Comparison of ENCODE assay signal across 17 cellular contexts in the genomic region with DNA sequence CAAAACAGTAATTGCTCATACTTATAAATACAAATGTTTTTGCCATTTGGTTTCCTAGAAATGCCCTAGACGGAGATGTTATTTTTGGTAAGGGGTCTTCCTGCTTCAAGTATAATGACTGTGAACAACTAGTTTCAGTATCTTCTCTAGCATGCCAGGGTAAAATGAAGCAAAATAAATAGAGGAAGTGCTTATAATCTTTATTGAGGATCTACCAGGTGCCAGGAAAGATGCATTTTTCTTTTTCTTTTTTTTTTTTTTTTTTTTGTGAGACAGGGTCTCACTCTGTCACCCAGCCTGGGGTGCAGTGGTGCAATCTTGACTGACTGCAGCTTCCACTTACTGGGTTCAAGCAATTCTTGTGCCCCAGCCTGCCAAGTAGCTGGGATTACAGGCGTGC.
DNase-seq lines count a peak whose midpoint lies in the region; ATAC-seq, FAIRE-seq and TF ChIP-seq lines count a peak whose summit lies in the region.
"Had no signal": no experiment of that assay in that cellular context is flagged by ENCODE, and none has a peak within 500 bp of the region (broad histone marks: within the 10 kb centered on the region; RNA-seq: fewer than 3 reads in every experiment).

No MANE protein-coding gene starts in this region.

- TF ChIP-seq CTCF in Loucy (conservative IDR thresholded peaks at IDR 0.05; ENCODE audit: low read length) (no peak), K562 (IDR thresholded peaks at IDR 0.05 in 2 of 3, conservative IDR thresholded peaks at IDR 0.05 in 1 of 3; ENCODE audit: insufficient read depth in 2 of 3, low read depth in 1 of 3, low read length in 3 of 3) (no peak), GM10248 (IDR thresholded peaks at IDR 0.05; ENCODE audit: control extremely low read depth, extremely low read depth, low read depth, missing control alignments) (no peak)

- FAIRE-seq in K562 (lab: Jason Lieb, UNC) = no peak
- no peak for FAIRE-seq in frontal cortex (lab: Jason Lieb, UNC)
- FAIRE-seq: D721Med had no signal

- intact Hi-C loops in K562 (cut with micrococcal nuclease) = no loop called here

- in situ Hi-C loops in K562 (cut with MboI) = no loop called here

- H3K79me2 ChIP-seq in Loucy (ENCODE audit: insufficient read depth, low read length) (no peaks in the 10 kb centered on the region), K562 (ENCODE audit: control insufficient read depth, insufficient read depth, low read length) (no peaks in the 10 kb centered on the region)

- CTCF ChIA-PET in K562 (lab: Yijun Ruan, JAX; ENCODE audit: low intra/inter-chr PET ratio) = no interaction called here
- CTCF ChIA-PET in GM10248 (lab: Yijun Ruan, JAX) = no interaction called here

- H3K4me1 Mint-ChIP-seq in T-helper 2 cell treated with Interferon-gamma antibody and Interleukin-4, amounts not matched to agents 5 μg/mL and 100 μg/mL, for 36 hours (ENCODE audit: low read depth) = peaks cover 32% of the 10 kb centered on the region

- H3K36me3 Mint-ChIP-seq in T-helper 2 cell treated with Interferon-gamma antibody and Interleukin-4, amounts not matched to agents 5 μg/mL and 100 μg/mL, for 36 hours (ENCODE audit: low read depth) = no peaks in the 10 kb centered on the region

- POLR2A ChIA-PET in K562 (lab: Yijun Ruan, JAX) (no interaction called here), GM10248 (lab: Yijun Ruan, JAX) (no interaction called here)

- H3K4me3 ChIP-seq in Loucy (ENCODE audit: low read length, poor library complexity, severe bottlenecking) (no peak overlapping the region), K562 (no peak overlapping the region)
- H3K4me3 ChIP-seq: SJCRH30 had no signal

- no peaks in the 10 kb centered on the region for H3K9me2 ChIP-seq in Loucy (replicated peaks; ENCODE audit: low read depth, low read length)

- no peaks in the 10 kb centered on the region for H4K20me1 ChIP-seq in Loucy (ENCODE audit: insufficient read depth, low read length, poor library complexity, severe bottlenecking)
- no peaks in the 10 kb centered on the region for H4K20me1 ChIP-seq in K562 (replicated peaks; ENCODE audit: control insufficient read depth, insufficient read depth, low read length)

- H3K4me1 ChIP-seq in Loucy (ENCODE audit: insufficient read depth, low read length, poor library complexity, severe bottlenecking) (peaks cover 20% of the 10 kb centered on the region), K562 (replicated peaks in 1 of 2; ENCODE audit: control insufficient read depth in 2 of 2, insufficient read depth in 2 of 2, low read length in 2 of 2) (peaks cover 3 to 5% of the 10 kb centered on the region in 2 experiments; a peak in 4 of 5 replicates)
- H3K4me1 ChIP-seq: SJCRH30 had no signal

- H3F3A ChIP-seq in Loucy (ENCODE audit: low read depth) = no peaks in the 10 kb centered on the region

- no peak overlapping the region for H3K27ac ChIP-seq in K562 (ENCODE audit: extremely low read depth, low read depth, low read length)
- H3K27ac ChIP-seq: SJCRH30 had no signal

- WGBS in K562 (ENCODE audit: insufficient coverage, low coverage, missing lambda C conversion rate) = 85% methylated on average over 2 of the region's 2 CpGs

- H3K27ac Mint-ChIP-seq in T-helper 2 cell treated with Interferon-gamma antibody and Interleukin-4, amounts not matched to agents 5 μg/mL and 100 μg/mL, for 36 hours = no peak overlapping the region
- H3K27ac Mint-ChIP-seq: CD4-positive, alpha-beta T cell had no signal

- peaks cover 64% of the 10 kb centered on the region for H3K27me3 Mint-ChIP-seq in T-helper 2 cell treated with Interferon-gamma antibody and Interleukin-4, amounts not matched to agents 5 μg/mL and 100 μg/mL, for 36 hours (ENCODE audit: low read depth)

- TF ChIP-seq POLR2A in K562 (conservative IDR thresholded peaks at IDR 0.05) = no peak

- ATAC-seq in K562 = no peak
- ATAC-seq: HCT116, PC-3, SK-N-SH treated with all-trans-retinoic acid at 6 μM for 48 hours had no signal

- no peak for TF ChIP-seq EP300 in K562 (IDR thresholded peaks at IDR 0.05; ENCODE audit: low read length)

- H2AFZ ChIP-seq in Loucy (ENCODE audit: low read length) (no peak overlapping the region), K562 (ENCODE audit: low read depth, low read length) (no peak overlapping the region)

- H3K9ac ChIP-seq in Loucy (ENCODE audit: low read depth, low read length, poor library complexity, severe bottlenecking) (no peak overlapping the region), K562 (ENCODE audit: insufficient read depth in 1 of 2, low read depth in 2 of 2, low read length in 2 of 2) (no peak overlapping the region)

- H3K4me2 ChIP-seq in Loucy (ENCODE audit: low read depth, low read length, poor library complexity, severe bottlenecking) = peak overlapping the region; percentile 30
- H3K4me2 ChIP-seq in K562 (ENCODE audit: insufficient read depth, low read length) = no peak overlapping the region

- no TSS peak for BruUV-seq in K562 (replicated peaks; lab: Mats Ljungman, UMichigan)

- TF ChIP-seq RAD21 in K562 (CRISPR knock-in tag; conservative IDR thresholded peaks at IDR 0.05 in 1 of 2, IDR thresholded peaks at IDR 0.05 in 1 of 2) = no peak

- H3K36me3 ChIP-seq in Loucy (ENCODE audit: insufficient read depth, low read length) = no peaks in the 10 kb centered on the region
- no peaks in the 10 kb centered on the region for H3K36me3 ChIP-seq in K562 (ENCODE audit: control insufficient read depth, insufficient read depth, low read length)
- H3K36me3 ChIP-seq: SJCRH30 had no signal

- no peaks in the 10 kb centered on the region for H3K9me1 ChIP-seq in K562 (ENCODE audit: control insufficient read depth, insufficient read depth, low read length)

- no peaks in the 10 kb centered on the region for H3K27me3 ChIP-seq in Loucy (ENCODE audit: insufficient read depth, low read length, poor library complexity, severe bottlenecking)
- no peaks in the 10 kb centered on the region for H3K27me3 ChIP-seq in K562 (ENCODE audit: control insufficient read depth in 2 of 2, insufficient read depth in 2 of 2, low read length in 2 of 2)
- H3K27me3 ChIP-seq: SJCRH30 had no signal

- no peak for DNase-seq in T-helper 2 cell treated with Interferon-gamma antibody and Interleukin-4, amounts not matched to agents 5 μg/mL and 100 μg/mL, for 36 hours (ENCODE audit: low spot score)
- DNase-seq in T-helper 2 cell = no peak
- no peak for DNase-seq in K562 (ENCODE audit: extremely low read depth in 1 of 4, low spot score in 3 of 4)
- DNase-seq in frontal cortex (ENCODE audit: low spot score in 2 of 2) = no peak
- no peak for DNase-seq in GM10248 (ENCODE audit: extremely low spot score)
- no peak for DNase-seq in activated CD4-positive, CD25-positive, alpha-beta regulatory T cell (lab: John Stamatoyannopoulos, UW)
- DNase-seq: 8988T; ACHN; CD4-positive, alpha-beta T cell; Kasumi-1; NCI-H2029; PC-3; SJCRH30 had no signal

- H3K9me3 ChIP-seq in Loucy (ENCODE audit: insufficient read depth, low read depth, low read length) (no peaks in the 10 kb centered on the region), K562 (replicated peaks; ENCODE audit: control insufficient read depth, insufficient read depth, low read depth, low read length) (no peaks in the 10 kb centered on the region)

- H3K4me3 Mint-ChIP-seq in T-helper 2 cell treated with Interferon-gamma antibody and Interleukin-4, amounts not matched to agents 5 μg/mL and 100 μg/mL, for 36 hours = peak overlapping the region; percentile 15
- H3K4me3 Mint-ChIP-seq: CD4-positive, alpha-beta T cell had no signal

- no peaks in the 10 kb centered on the region for H3K9me3 Mint-ChIP-seq in T-helper 2 cell treated with Interferon-gamma antibody and Interleukin-4, amounts not matched to agents 5 μg/mL and 100 μg/mL, for 36 hours
- H3K9me3 Mint-ChIP-seq: CD4-positive, alpha-beta T cell had no signal

TF ChIP-seq in K562, 482 proteins besides CTCF, POLR2A, EP300 and RAD21:
- TF ChIP-seq SPI1 (IDR thresholded peaks at IDR 0.05; ENCODE audit: borderline replicate concordance, low read depth, low read length) (0 out of 2 replicates have a peak, but pooled peaks have one; percentile 41), PHTF2 (CRISPR knock-in tag; IDR thresholded peaks at IDR 0.05) (no peak)
